In the genomic region with DNA sequence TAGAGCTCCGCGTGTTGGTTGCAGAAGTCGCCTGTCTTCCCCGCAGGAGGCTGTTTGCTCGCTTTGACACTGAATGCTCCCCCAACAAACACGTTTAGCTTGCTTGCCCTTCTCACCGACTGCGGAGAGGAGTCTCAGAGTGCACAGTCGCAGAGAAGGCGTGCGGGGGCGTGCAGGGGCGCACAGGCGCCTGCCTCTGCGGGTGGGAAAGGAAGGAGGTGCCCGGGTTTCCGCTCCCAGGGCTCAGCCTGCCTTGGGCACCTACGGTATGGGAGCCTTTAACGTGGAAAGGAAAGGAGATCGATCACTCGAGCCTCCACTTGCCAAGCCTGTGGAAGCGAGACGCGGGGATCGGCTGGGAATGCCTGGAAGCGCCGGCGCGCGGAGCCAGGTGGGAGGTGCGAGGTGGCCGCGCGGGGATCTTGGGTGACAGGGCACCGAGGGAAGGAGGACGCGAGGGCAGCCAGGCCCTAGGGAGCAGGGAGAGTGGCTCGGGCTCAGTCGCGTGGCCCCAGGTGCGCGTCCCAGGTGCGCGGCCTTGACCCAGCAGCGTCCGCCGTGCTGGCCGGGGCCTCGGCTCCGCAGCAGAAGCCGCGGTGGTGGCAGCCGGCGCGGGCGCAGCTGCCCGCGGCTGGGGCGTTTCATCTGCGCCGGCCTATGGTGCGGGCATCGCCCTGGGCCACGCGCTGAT, we compare ENCODE assay signal across 1 cellular context.
TF ChIP-seq lines count a peak whose summit lies in the region.

A gene (plus strand): TSS at position 419 of the 691 bp plus-strand sequence. CDS start 749 bp downstream, outside the sequence.

TF ChIP-seq in K562, 482 proteins besides CTCF, POLR2A, EP300 and RAD21 (continued from another document and continues in another):
- TF ChIP-seq, protein P1, sequence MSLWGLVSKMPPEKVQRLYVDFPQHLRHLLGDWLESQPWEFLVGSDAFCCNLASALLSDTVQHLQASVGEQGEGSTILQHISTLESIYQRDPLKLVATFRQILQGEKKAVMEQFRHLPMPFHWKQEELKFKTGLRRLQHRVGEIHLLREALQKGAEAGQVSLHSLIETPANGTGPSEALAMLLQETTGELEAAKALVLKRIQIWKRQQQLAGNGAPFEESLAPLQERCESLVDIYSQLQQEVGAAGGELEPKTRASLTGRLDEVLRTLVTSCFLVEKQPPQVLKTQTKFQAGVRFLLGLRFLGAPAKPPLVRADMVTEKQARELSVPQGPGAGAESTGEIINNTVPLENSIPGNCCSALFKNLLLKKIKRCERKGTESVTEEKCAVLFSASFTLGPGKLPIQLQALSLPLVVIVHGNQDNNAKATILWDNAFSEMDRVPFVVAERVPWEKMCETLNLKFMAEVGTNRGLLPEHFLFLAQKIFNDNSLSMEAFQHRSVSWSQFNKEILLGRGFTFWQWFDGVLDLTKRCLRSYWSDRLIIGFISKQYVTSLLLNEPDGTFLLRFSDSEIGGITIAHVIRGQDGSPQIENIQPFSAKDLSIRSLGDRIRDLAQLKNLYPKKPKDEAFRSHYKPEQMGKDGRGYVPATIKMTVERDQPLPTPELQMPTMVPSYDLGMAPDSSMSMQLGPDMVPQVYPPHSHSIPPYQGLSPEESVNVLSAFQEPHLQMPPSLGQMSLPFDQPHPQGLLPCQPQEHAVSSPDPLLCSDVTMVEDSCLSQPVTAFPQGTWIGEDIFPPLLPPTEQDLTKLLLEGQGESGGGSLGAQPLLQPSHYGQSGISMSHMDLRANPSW (CRISPR knock-in tag; IDR thresholded peaks at IDR 0.05): no peak
- TF ChIP-seq ZNF3 (CRISPR knock-in tag; IDR thresholded peaks at IDR 0.05): no peak
- TF ChIP-seq ZSCAN32 (CRISPR knock-in tag; IDR thresholded peaks at IDR 0.05): no peak
- no peak for TF ChIP-seq HNRNPLL (IDR thresholded peaks at IDR 0.05; ENCODE audit: low read depth, low read length, poor library complexity, severe bottlenecking)
- no peak for TF ChIP-seq CEBPG (CRISPR knock-in tag; IDR thresholded peaks at IDR 0.05)
- no peak for TF ChIP-seq CEBPG (tag; conservative IDR thresholded peaks at IDR 0.05 in 1 of 2, IDR thresholded peaks at IDR 0.05 in 1 of 2)
- TF ChIP-seq ZFX (CRISPR knock-in tag; IDR thresholded peaks at IDR 0.05): peak; percentile 76
- no peak for TF ChIP-seq TARDBP (IDR thresholded peaks at IDR 0.05)
- TF ChIP-seq ZNF253 (CRISPR knock-in tag; conservative IDR thresholded peaks at IDR 0.05): no peak
- no peak for TF ChIP-seq CBFB (CRISPR knock-in tag; IDR thresholded peaks at IDR 0.05)
- no peak for TF ChIP-seq IFI16 (CRISPR knock-in tag; IDR thresholded peaks at IDR 0.05)
- peak; percentile 59; the same call in 1 of the 2 replicates for TF ChIP-seq ZEB2 (IDR thresholded peaks at IDR 0.05)
- TF ChIP-seq TEAD4 (IDR thresholded peaks at IDR 0.05; ENCODE audit: low read length): peak; percentile 7; the same call in 1 of the 2 replicates
- TF ChIP-seq TEAD4 (CRISPR knock-in tag; IDR thresholded peaks at IDR 0.05; ENCODE audit: borderline replicate concordance): no peak
- no peak for TF ChIP-seq ZNF174 (CRISPR knock-in tag; IDR thresholded peaks at IDR 0.05)
- no peak for TF ChIP-seq HNRNPUL1 (IDR thresholded peaks at IDR 0.05; ENCODE audit: low read length)
- no peak; the same call in 1 of the 2 replicates for TF ChIP-seq ETV1 (tag; conservative IDR thresholded peaks at IDR 0.05; ENCODE audit: low read depth)
- TF ChIP-seq SRSF3 (IDR thresholded peaks at IDR 0.05; ENCODE audit: insufficient read depth, low read length): no peak
- TF ChIP-seq, protein P2, sequence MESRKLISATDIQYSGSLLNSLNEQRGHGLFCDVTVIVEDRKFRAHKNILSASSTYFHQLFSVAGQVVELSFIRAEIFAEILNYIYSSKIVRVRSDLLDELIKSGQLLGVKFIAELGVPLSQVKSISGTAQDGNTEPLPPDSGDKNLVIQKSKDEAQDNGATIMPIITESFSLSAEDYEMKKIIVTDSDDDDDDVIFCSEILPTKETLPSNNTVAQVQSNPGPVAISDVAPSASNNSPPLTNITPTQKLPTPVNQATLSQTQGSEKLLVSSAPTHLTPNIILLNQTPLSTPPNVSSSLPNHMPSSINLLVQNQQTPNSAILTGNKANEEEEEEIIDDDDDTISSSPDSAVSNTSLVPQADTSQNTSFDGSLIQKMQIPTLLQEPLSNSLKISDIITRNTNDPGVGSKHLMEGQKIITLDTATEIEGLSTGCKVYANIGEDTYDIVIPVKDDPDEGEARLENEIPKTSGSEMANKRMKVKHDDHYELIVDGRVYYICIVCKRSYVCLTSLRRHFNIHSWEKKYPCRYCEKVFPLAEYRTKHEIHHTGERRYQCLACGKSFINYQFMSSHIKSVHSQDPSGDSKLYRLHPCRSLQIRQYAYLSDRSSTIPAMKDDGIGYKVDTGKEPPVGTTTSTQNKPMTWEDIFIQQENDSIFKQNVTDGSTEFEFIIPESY (CRISPR knock-in tag; IDR thresholded peaks at IDR 0.05): no peak
- no peak for TF ChIP-seq RBM39 (optimal IDR thresholded peaks at IDR 0.05; ENCODE audit: low read depth, low read length)
- TF ChIP-seq MTA2 (IDR thresholded peaks at IDR 0.05; ENCODE audit: low read depth): no peak
- TF ChIP-seq NFE2L1 (tag; IDR thresholded peaks at IDR 0.05; ENCODE audit: borderline replicate concordance, low read depth): no peak
- no peak for TF ChIP-seq ZNF507 (tag; conservative IDR thresholded peaks at IDR 0.05)
- no peak for TF ChIP-seq ELF2 (CRISPR knock-in tag; IDR thresholded peaks at IDR 0.05)
- no peak for TF ChIP-seq SMAD2 (IDR thresholded peaks at IDR 0.05; ENCODE audit: low read depth, low read length)
- TF ChIP-seq, protein P3, sequence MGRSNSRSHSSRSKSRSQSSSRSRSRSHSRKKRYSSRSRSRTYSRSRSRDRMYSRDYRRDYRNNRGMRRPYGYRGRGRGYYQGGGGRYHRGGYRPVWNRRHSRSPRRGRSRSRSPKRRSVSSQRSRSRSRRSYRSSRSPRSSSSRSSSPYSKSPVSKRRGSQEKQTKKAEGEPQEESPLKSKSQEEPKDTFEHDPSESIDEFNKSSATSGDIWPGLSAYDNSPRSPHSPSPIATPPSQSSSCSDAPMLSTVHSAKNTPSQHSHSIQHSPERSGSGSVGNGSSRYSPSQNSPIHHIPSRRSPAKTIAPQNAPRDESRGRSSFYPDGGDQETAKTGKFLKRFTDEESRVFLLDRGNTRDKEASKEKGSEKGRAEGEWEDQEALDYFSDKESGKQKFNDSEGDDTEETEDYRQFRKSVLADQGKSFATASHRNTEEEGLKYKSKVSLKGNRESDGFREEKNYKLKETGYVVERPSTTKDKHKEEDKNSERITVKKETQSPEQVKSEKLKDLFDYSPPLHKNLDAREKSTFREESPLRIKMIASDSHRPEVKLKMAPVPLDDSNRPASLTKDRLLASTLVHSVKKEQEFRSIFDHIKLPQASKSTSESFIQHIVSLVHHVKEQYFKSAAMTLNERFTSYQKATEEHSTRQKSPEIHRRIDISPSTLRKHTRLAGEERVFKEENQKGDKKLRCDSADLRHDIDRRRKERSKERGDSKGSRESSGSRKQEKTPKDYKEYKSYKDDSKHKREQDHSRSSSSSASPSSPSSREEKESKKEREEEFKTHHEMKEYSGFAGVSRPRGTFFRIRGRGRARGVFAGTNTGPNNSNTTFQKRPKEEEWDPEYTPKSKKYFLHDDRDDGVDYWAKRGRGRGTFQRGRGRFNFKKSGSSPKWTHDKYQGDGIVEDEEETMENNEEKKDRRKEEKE (IDR thresholded peaks at IDR 0.05; ENCODE audit: borderline replicate concordance in 1 of 2, control insufficient read depth in 1 of 2, low read depth in 2 of 2, low read length in 1 of 2): no peak
- TF ChIP-seq MYC (IDR thresholded peaks at IDR 0.05; ENCODE audit: low read depth, low read length): peak; percentile 88
- no peak for TF ChIP-seq MYC (CRISPR knock-in tag; IDR thresholded peaks at IDR 0.05; ENCODE audit: borderline replicate concordance, low read depth)
- no peak for TF ChIP-seq NCOA2 (IDR thresholded peaks at IDR 0.05; ENCODE audit: partially characterized antibody in 2 of 2)
- no peak for TF ChIP-seq PRPF4 (IDR thresholded peaks at IDR 0.05; ENCODE audit: insufficient read depth, low read depth, low read length, poor library complexity, severe bottlenecking)
- TF ChIP-seq NR2F6 (CRISPR knock-in tag; IDR thresholded peaks at IDR 0.05): no peak
- TF ChIP-seq NFIC (IDR thresholded peaks at IDR 0.05): peak; percentile 28; the same call in 1 of the 2 replicates
- peak; percentile 46; the same call in 1 of the 2 replicates for TF ChIP-seq SIN3B (IDR thresholded peaks at IDR 0.05; ENCODE audit: low read depth)
- 0 out of 2 replicates have a peak, but pooled peaks have one; percentile 12 for TF ChIP-seq KLF13 (tag; IDR thresholded peaks at IDR 0.05; ENCODE audit: borderline replicate concordance, low read depth)
- no peak for TF ChIP-seq HOXB6 (CRISPR knock-in tag; IDR thresholded peaks at IDR 0.05; ENCODE audit: borderline replicate concordance)
- no peak for TF ChIP-seq FUS (optimal IDR thresholded peaks at IDR 0.05; ENCODE audit: low read depth, low read length)
- no peak for TF ChIP-seq NELFE (IDR thresholded peaks at IDR 0.05; ENCODE audit: insufficient read depth, insufficient read length)
- TF ChIP-seq TCF3 (CRISPR knock-in tag; IDR thresholded peaks at IDR 0.05): no peak
- TF ChIP-seq, protein P4, sequence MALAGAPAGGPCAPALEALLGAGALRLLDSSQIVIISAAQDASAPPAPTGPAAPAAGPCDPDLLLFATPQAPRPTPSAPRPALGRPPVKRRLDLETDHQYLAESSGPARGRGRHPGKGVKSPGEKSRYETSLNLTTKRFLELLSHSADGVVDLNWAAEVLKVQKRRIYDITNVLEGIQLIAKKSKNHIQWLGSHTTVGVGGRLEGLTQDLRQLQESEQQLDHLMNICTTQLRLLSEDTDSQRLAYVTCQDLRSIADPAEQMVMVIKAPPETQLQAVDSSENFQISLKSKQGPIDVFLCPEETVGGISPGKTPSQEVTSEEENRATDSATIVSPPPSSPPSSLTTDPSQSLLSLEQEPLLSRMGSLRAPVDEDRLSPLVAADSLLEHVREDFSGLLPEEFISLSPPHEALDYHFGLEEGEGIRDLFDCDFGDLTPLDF (CRISPR knock-in tag; IDR thresholded peaks at IDR 0.05): no peak
- no peak for TF ChIP-seq STAT5A (IDR thresholded peaks at IDR 0.05; ENCODE audit: borderline replicate concordance, low read length)
- TF ChIP-seq SUPT5H (IDR thresholded peaks at IDR 0.05): peak; percentile 72; the same call in 1 of the 2 replicates
- TF ChIP-seq PHF8 (IDR thresholded peaks at IDR 0.05; ENCODE audit: borderline replicate concordance, low read length): peak; percentile 85; the same call in 1 of the 2 replicates
- TF ChIP-seq SPI1 (IDR thresholded peaks at IDR 0.05; ENCODE audit: borderline replicate concordance, low read depth, low read length): no peak
- no peak for TF ChIP-seq POU5F1 (IDR thresholded peaks at IDR 0.05; ENCODE audit: borderline replicate concordance, low read depth, low read length, partially characterized antibody)
- no peak for TF ChIP-seq ZNF445 (CRISPR knock-in tag; IDR thresholded peaks at IDR 0.05; ENCODE audit: low read depth)
- no peak for TF ChIP-seq XRCC4 (IDR thresholded peaks at IDR 0.05; ENCODE audit: extremely low read depth, insufficient read depth, insufficient read length)
- TF ChIP-seq EHMT2 (IDR thresholded peaks at IDR 0.05): 0 out of 2 replicates have a peak, but pooled peaks have one; percentile 15
- TF ChIP-seq, protein P5, sequence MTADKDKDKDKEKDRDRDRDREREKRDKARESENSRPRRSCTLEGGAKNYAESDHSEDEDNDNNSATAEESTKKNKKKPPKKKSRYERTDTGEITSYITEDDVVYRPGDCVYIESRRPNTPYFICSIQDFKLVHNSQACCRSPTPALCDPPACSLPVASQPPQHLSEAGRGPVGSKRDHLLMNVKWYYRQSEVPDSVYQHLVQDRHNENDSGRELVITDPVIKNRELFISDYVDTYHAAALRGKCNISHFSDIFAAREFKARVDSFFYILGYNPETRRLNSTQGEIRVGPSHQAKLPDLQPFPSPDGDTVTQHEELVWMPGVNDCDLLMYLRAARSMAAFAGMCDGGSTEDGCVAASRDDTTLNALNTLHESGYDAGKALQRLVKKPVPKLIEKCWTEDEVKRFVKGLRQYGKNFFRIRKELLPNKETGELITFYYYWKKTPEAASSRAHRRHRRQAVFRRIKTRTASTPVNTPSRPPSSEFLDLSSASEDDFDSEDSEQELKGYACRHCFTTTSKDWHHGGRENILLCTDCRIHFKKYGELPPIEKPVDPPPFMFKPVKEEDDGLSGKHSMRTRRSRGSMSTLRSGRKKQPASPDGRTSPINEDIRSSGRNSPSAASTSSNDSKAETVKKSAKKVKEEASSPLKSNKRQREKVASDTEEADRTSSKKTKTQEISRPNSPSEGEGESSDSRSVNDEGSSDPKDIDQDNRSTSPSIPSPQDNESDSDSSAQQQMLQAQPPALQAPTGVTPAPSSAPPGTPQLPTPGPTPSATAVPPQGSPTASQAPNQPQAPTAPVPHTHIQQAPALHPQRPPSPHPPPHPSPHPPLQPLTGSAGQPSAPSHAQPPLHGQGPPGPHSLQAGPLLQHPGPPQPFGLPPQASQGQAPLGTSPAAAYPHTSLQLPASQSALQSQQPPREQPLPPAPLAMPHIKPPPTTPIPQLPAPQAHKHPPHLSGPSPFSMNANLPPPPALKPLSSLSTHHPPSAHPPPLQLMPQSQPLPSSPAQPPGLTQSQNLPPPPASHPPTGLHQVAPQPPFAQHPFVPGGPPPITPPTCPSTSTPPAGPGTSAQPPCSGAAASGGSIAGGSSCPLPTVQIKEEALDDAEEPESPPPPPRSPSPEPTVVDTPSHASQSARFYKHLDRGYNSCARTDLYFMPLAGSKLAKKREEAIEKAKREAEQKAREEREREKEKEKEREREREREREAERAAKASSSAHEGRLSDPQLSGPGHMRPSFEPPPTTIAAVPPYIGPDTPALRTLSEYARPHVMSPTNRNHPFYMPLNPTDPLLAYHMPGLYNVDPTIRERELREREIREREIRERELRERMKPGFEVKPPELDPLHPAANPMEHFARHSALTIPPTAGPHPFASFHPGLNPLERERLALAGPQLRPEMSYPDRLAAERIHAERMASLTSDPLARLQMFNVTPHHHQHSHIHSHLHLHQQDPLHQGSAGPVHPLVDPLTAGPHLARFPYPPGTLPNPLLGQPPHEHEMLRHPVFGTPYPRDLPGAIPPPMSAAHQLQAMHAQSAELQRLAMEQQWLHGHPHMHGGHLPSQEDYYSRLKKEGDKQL (CRISPR knock-in tag; IDR thresholded peaks at IDR 0.05; ENCODE audit: borderline replicate concordance): no peak
- no peak for TF ChIP-seq ZNF384 (IDR thresholded peaks at IDR 0.05; ENCODE audit: low read depth, low read length)
- no peak for TF ChIP-seq TSC22D4 (tag; IDR thresholded peaks at IDR 0.05)
- peak; percentile 58 to 85; a peak in 2 of 4 replicates for TF ChIP-seq SIN3A (IDR thresholded peaks at IDR 0.05; ENCODE audit: borderline replicate concordance in 2 of 2, control insufficient read depth in 1 of 2, low read depth in 2 of 2, low read length in 2 of 2)
